ENCODE assay signal across 16 cellular contexts in the genomic region with DNA sequence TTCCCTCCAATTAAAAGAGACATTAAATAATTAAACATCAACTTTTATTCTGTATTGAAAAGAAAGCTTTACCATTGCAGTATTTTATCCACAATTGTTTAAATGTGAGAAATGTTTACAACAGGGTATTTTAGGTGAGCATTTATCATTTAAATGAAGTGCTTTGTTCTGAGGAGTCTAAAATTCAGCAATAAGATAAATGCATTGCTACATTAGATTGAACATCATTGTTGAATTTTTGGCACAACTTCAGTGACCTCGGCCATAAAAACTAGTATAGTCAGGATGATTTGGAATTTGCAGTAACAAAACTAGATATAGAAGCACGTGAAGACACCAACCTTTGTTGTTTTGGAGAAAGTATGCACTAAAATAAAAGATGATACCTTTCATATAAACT.
A peak's percentile ranks its signal among the peaks of the same experiment; 100 is the strongest.
DNase-seq lines count a peak whose midpoint lies in the region; ATAC-seq and TF ChIP-seq lines count a peak whose summit lies in the region.
"Had no signal": no experiment of that assay in that cellular context is flagged by ENCODE, and none has a peak within 500 bp of the region (broad histone marks: within the 10 kb centered on the region; RNA-seq: fewer than 3 reads in every experiment).

No MANE protein-coding gene starts in this region.

- H3K27me3 ChIP-seq in spleen (replicated peaks in 1 of 7): no peaks in the 10 kb centered on the region
- H3K27me3 ChIP-seq: BLaER1 treated with 17β-estradiol and CSF1 and Interleukin-3, amounts not matched to agents 10 nM and 100 nM had no signal

- no peaks in the 10 kb centered on the region for H3K36me3 ChIP-seq in spleen
- H3K36me3 ChIP-seq: BLaER1 treated with 17β-estradiol and CSF1 and Interleukin-3, amounts not matched to agents 10 nM and 100 nM had no signal

- no peak for ATAC-seq in activated naive CD4-positive, alpha-beta T cell treated with anti-CD3 and anti-CD28 coated beads, Interleukin-2, amount 50 U/mL, for 72 hours
- ATAC-seq: activated T-helper 17 cell treated with anti-CD3 and anti-CD28 coated beads, Interleukin-2, amount 50 U/mL, for 72 hours; K562; stimulated activated naive B cell treated with anti-CD40 and anti-IgM and Interleukin-4, amounts not matched to agents 10 μg/mL and 1 μg/mL and 100 μg/mL, for 72 hours had no signal

- H3K4me1 ChIP-seq in spleen: no peaks in the 10 kb centered on the region
- H3K4me1 ChIP-seq: BLaER1 treated with 17β-estradiol and CSF1 and Interleukin-3, amounts not matched to agents 10 nM and 100 nM had no signal

- H3K9me3 Mint-ChIP-seq in activated naive CD4-positive, alpha-beta T cell treated with anti-CD3 and anti-CD28 coated beads, Interleukin-2, amount 50 U/mL, for 72 hours: no peaks in the 10 kb centered on the region
- H3K9me3 Mint-ChIP-seq: stimulated activated naive B cell treated with anti-CD40 and anti-IgM and Interleukin-4, amounts not matched to agents 10 μg/mL and 1 μg/mL and 100 μg/mL, for 72 hours had no signal

- no peaks in the 10 kb centered on the region for H3K9me3 ChIP-seq in spleen
- H3K9me3 ChIP-seq: BLaER1 treated with 17β-estradiol and CSF1 and Interleukin-3, amounts not matched to agents 10 nM and 100 nM had no signal

- intact Hi-C loops in spleen (cut with DNase I; ENCODE audit: low total_unique reads): no loop called here

- WGBS in spleen, 5 donors: 55 to 81% (median 67%) methylated on average over 2 of the region's 2 CpGs

- no peak overlapping the region for H3K27ac Mint-ChIP-seq in activated naive CD4-positive, alpha-beta T cell treated with anti-CD3 and anti-CD28 coated beads, Interleukin-2, amount 50 U/mL, for 72 hours
- H3K27ac Mint-ChIP-seq: activated T-helper 17 cell treated with anti-CD3 and anti-CD28 coated beads, Interleukin-2, amount 50 U/mL, for 72 hours; stimulated activated naive B cell treated with anti-CD40 and anti-IgM and Interleukin-4, amounts not matched to agents 10 μg/mL and 1 μg/mL and 100 μg/mL, for 72 hours had no signal

- TF ChIP-seq CTCF in GM13977 (IDR thresholded peaks at IDR 0.05; ENCODE audit: extremely low read depth, insufficient read depth, missing control alignments): no peak
- TF ChIP-seq CTCF in spleen (IDR thresholded peaks at IDR 0.05 in 8 of 11, conservative IDR thresholded peaks at IDR 0.05 in 3 of 11): no peak

- H3K4me3 ChIP-seq in spleen: no peak overlapping the region
- H3K4me3 ChIP-seq: BLaER1 treated with 17β-estradiol and CSF1 and Interleukin-3, amounts not matched to agents 10 nM and 100 nM; K562 had no signal

- in situ Hi-C loops in GM13977 (cut with MboI; ENCODE audit: low pct_unique_long_range_greater_than_20kb, low sequenced_read_pairs, unreplicated experiment): no loop called here

- TF ChIP-seq POLR2A in spleen (IDR thresholded peaks at IDR 0.05): no peak

- peak; percentile 46 for DNase-seq in A172 (ENCODE audit: low spot score)
- peak; percentile 58 for DNase-seq in M059J (ENCODE audit: low read depth)
- peak; percentile 46 for DNase-seq in dermis blood vessel endothelial cell
- peak; percentile 49 for DNase-seq in myocyte (ENCODE audit: low read depth)
- no peak for DNase-seq in AG20443 (ENCODE audit: low spot score)
- no peak for DNase-seq in GM13977 (ENCODE audit: low spot score)
- no peak for DNase-seq in activated naive CD4-positive, alpha-beta T cell treated with anti-CD3 and anti-CD28 coated beads, Interleukin-2, amount 50 U/mL, for 72 hours (ENCODE audit: low spot score in 2 of 2)
- DNase-seq in spleen: no peak
- DNase-seq: activated CD4-positive, alpha-beta T cell treated with anti-CD3 and anti-CD28 coated beads, Interleukin-2, amount 50 U/mL, for 48 hours; NCI-H1694; SIG-M5; stimulated activated naive B cell treated with anti-CD40 and anti-IgM and Interleukin-4, amounts not matched to agents 10 μg/mL and 1 μg/mL and 100 μg/mL, for 72 hours; T1000 had no signal

- no peak overlapping the region for H3K27ac ChIP-seq in spleen
- H3K27ac ChIP-seq: BLaER1 treated with 17β-estradiol and CSF1 and Interleukin-3, amounts not matched to agents 10 nM and 100 nM had no signal

- no peaks in the 10 kb centered on the region for H3K36me3 Mint-ChIP-seq in activated naive CD4-positive, alpha-beta T cell treated with anti-CD3 and anti-CD28 coated beads, Interleukin-2, amount 50 U/mL, for 72 hours
- H3K36me3 Mint-ChIP-seq: stimulated activated naive B cell treated with anti-CD40 and anti-IgM and Interleukin-4, amounts not matched to agents 10 μg/mL and 1 μg/mL and 100 μg/mL, for 72 hours had no signal

Comparison
In these comparisons a context has a peak if more than half of its experiments do, and no peak if none do; other contexts are left out.
1. DNase-seq: peak in A172 (single experiment), M059J (single experiment), dermis blood vessel endothelial cell (single experiment) and myocyte (single experiment); none in AG20443 (single experiment), GM13977 (single experiment), activated naive CD4-positive, alpha-beta T cell treated with anti-CD3 and anti-CD28 coated beads, Interleukin-2, amount 50 U/mL, for 72 hours (0 of 2) and spleen (single experiment).